ENCODE assay signal across 22 cellular contexts in the genomic region with DNA sequence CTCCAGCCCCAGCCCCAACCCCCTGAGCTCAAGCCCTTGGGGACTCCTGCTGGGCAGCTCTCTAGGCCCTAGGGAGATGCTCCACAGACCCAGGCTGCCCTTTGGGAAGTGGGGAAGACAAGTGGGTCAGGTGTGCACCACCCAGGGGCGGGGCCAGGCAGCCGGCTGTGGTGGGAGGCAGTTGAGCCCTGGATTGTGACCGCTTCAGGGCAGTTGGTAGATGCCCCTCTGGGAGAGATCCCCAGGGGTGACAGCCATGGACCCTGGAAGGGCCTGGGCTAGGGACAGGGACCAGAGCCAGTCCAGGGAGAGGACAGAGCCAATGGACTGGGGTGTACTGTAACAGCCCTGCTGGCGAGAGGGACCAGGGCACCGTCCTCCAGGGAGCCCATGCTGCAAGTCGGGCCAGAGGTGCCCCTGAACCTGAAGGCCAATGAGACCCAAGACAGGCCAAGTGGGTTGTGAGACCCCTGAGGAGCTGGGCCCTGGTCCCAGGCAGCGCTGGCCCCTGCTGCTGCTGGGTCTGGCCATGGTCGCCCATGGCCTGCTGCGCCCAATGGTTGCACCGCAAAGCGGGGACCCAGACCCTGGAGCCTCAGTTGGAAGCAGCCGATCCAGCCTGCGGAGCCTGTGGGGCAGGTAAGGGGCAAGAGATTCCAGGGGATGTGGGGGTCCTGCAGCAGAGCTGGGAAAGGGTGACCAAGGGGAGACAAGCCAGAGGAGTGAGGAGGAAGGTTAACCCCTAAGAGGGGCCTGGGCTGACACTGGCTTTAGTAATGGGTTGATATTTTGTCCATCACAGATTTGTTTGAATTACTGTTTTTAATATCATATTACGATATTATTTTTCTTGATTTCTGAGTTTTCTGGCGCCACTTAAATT. TPM values are rescaled to one million over a fixed set of nuclear protein-coding genes. Genes with fewer than 3 reads are reported as not detected.
A peak's percentile ranks its signal among the peaks of the same experiment; 100 is the strongest.
DNase-seq lines count a peak whose midpoint lies in the region; ATAC-seq and TF ChIP-seq lines count a peak whose summit lies in the region.
"Had no signal": no experiment of that assay in that cellular context is flagged by ENCODE, and none has a peak within 500 bp of the region (broad histone marks: within the 10 kb centered on the region; RNA-seq: fewer than 3 reads in every experiment).

IGLL5 (plus strand) TSS at position 196 of the 883 bp plus-strand sequence; CDS start at position 434, 238 bp downstream.

- 85 to 88% methylated on average over 5 of the region's 15 CpGs for WGBS in esophagus squamous epithelium, 2 donors

- H3K9me2 ChIP-seq in SU-DHL-6 (replicated peaks; ENCODE audit: insufficient read depth, low read length), result no peaks in the 10 kb centered on the region

- no peaks in the 10 kb centered on the region for H3K9me3 ChIP-seq in SU-DHL-6 (ENCODE audit: insufficient read depth, low read length)
- no peaks in the 10 kb centered on the region for H3K9me3 ChIP-seq in upper lobe of right lung
- no peaks in the 10 kb centered on the region for H3K9me3 ChIP-seq in esophagus squamous epithelium
- H3K9me3 ChIP-seq: HAP-1, pancreas had no signal

- no peak for DNase-seq in activated T-cell treated with anti-CD3 and anti-CD28 coated beads, Interleukin-2, amount 50 U/mL, for 4 hours
- no peak for DNase-seq in activated T-cell treated with anti-CD3 and anti-CD28 coated beads, Interleukin-2, amount 50 U/mL, for 72 hours
- DNase-seq in memory B cell (ENCODE audit: low spot score in 2 of 2) (no peak), upper lobe of right lung (no peak), NCI-H2081 treated with DMSO at 0.1 percent for 48 hours (lab: John Stamatoyannopoulos, UW) (no peak), esophagus squamous epithelium (lab: John Stamatoyannopoulos, UW) (no peak), DMS79 treated with DMSO at 0.1 percent for 48 hours (lab: John Stamatoyannopoulos, UW) (no peak)
- DNase-seq: DMS53; left colon; NCI-H1694 treated with DMSO at 0.1 percent for 48 hours; NCI-H446 treated with DMSO at 0.1 percent for 48 hours; pancreas; stimulated activated CD4-positive, alpha-beta T cell treated with anti-CD3 and anti-CD28 coated beads, Interleukin-4, amount 100 ng/mL, for 4 hours had no signal

- H3K4me3 ChIP-seq in SU-DHL-6 (ENCODE audit: insufficient read depth, low read length, poor library complexity, severe bottlenecking) (peak within 1 kb of the TSS; percentile 70), upper lobe of right lung (no peak within 1 kb of the TSS), esophagus squamous epithelium (peak within 1 kb of the TSS in 1 of 4 donors; percentile 23)
- H3K4me3 ChIP-seq: cardiac muscle cell, HAP-1, pancreas had no signal

- peaks cover 82% of the 10 kb centered on the region for H3F3A ChIP-seq in SU-DHL-6 (ENCODE audit: insufficient read depth)

- H3K27me3 Mint-ChIP-seq in activated T-cell treated with anti-CD3 and anti-CD28 coated beads, Interleukin-2, amount 50 U/mL, for 4 hours (ENCODE audit: low read depth), result peaks cover 8% of the 10 kb centered on the region
- peaks cover 47% of the 10 kb centered on the region for H3K27me3 Mint-ChIP-seq in activated T-cell treated with anti-CD3 and anti-CD28 coated beads, Interleukin-2, amount 50 U/mL, for 72 hours (ENCODE audit: low read depth)
- H3K27me3 Mint-ChIP-seq in memory B cell, result peaks cover 13% of the 10 kb centered on the region

- TF ChIP-seq POLR2A in esophagus squamous epithelium (IDR thresholded peaks at IDR 0.05), result no peak

- H3K27ac Mint-ChIP-seq in activated T-cell treated with anti-CD3 and anti-CD28 coated beads, Interleukin-2, amount 50 U/mL, for 72 hours, result no peak within 1 kb of the TSS
- H3K27ac Mint-ChIP-seq in memory B cell, result no peak within 1 kb of the TSS
- H3K27ac Mint-ChIP-seq: activated naive CD8-positive, alpha-beta T cell had no signal

- no peaks in the 10 kb centered on the region for H4K20me1 ChIP-seq in SU-DHL-6 (ENCODE audit: low read depth, low read length)

- H3K79me2 ChIP-seq in SU-DHL-6 (ENCODE audit: insufficient read depth, low read length), result peaks cover 77% of the 10 kb centered on the region

- peak within 1 kb of the TSS; percentile 61 for H3K4me3 Mint-ChIP-seq in activated T-cell treated with anti-CD3 and anti-CD28 coated beads, Interleukin-2, amount 50 U/mL, for 4 hours
- H3K4me3 Mint-ChIP-seq in activated T-cell treated with anti-CD3 and anti-CD28 coated beads, Interleukin-2, amount 50 U/mL, for 72 hours, result no peak within 1 kb of the TSS
- peak within 1 kb of the TSS; percentile 75 for H3K4me3 Mint-ChIP-seq in memory B cell
- H3K4me3 Mint-ChIP-seq: activated naive CD8-positive, alpha-beta T cell had no signal

- H3K4me1 Mint-ChIP-seq in activated T-cell treated with anti-CD3 and anti-CD28 coated beads, Interleukin-2, amount 50 U/mL, for 4 hours (ENCODE audit: low read depth), result peaks cover 7% of the 10 kb centered on the region
- peaks cover 14% of the 10 kb centered on the region for H3K4me1 Mint-ChIP-seq in activated T-cell treated with anti-CD3 and anti-CD28 coated beads, Interleukin-2, amount 50 U/mL, for 72 hours (ENCODE audit: low read depth)
- H3K4me1 Mint-ChIP-seq in memory B cell, result peaks cover 40% of the 10 kb centered on the region

- H3K4me2 ChIP-seq in SU-DHL-6 (ENCODE audit: low read depth, low read length, poor library complexity, severe bottlenecking), result peak within 1 kb of the TSS; percentile 97

- H3K9me3 Mint-ChIP-seq in activated T-cell treated with anti-CD3 and anti-CD28 coated beads, Interleukin-2, amount 50 U/mL, for 4 hours, result no peaks in the 10 kb centered on the region
- no peaks in the 10 kb centered on the region for H3K9me3 Mint-ChIP-seq in activated T-cell treated with anti-CD3 and anti-CD28 coated beads, Interleukin-2, amount 50 U/mL, for 72 hours
- no peaks in the 10 kb centered on the region for H3K9me3 Mint-ChIP-seq in memory B cell

- no peak for ATAC-seq in activated T-cell treated with anti-CD3 and anti-CD28 coated beads, Interleukin-2, amount 50 U/mL, for 4 hours
- no peak for ATAC-seq in activated T-cell treated with anti-CD3 and anti-CD28 coated beads, Interleukin-2, amount 50 U/mL, for 72 hours (replicated peaks in 1 of 2)
- ATAC-seq in memory B cell (ENCODE audit: low read depth) (no peak), upper lobe of right lung (no peak)
- ATAC-seq: activated CD4-positive, CD25-positive, alpha-beta regulatory T cell treated with anti-CD3 and anti-CD28 coated beads, Interleukin-2, amount 50 U/mL, for 24 hours; left colon; pancreas had no signal

- H3K36me3 Mint-ChIP-seq in activated T-cell treated with anti-CD3 and anti-CD28 coated beads, Interleukin-2, amount 50 U/mL, for 4 hours (ENCODE audit: insufficient read depth), result no peaks in the 10 kb centered on the region
- H3K36me3 Mint-ChIP-seq in activated T-cell treated with anti-CD3 and anti-CD28 coated beads, Interleukin-2, amount 50 U/mL, for 72 hours (ENCODE audit: insufficient read depth in 2 of 2), result no peaks in the 10 kb centered on the region
- H3K36me3 Mint-ChIP-seq in memory B cell, result no peaks in the 10 kb centered on the region
- H3K36me3 Mint-ChIP-seq: activated naive CD8-positive, alpha-beta T cell had no signal

- H3K4me1 ChIP-seq in upper lobe of right lung (no peaks in the 10 kb centered on the region), esophagus squamous epithelium (no peaks in the 10 kb centered on the region)
- H3K4me1 ChIP-seq: HAP-1, pancreas had no signal

- peaks cover 46% of the 10 kb centered on the region for H3K36me3 ChIP-seq in SU-DHL-6 (ENCODE audit: low read length)
- H3K36me3 ChIP-seq in upper lobe of right lung, result no peaks in the 10 kb centered on the region
- H3K36me3 ChIP-seq in esophagus squamous epithelium, result no peaks in the 10 kb centered on the region
- H3K36me3 ChIP-seq: cardiac muscle cell, HAP-1, pancreas had no signal

- H3K9ac ChIP-seq in SU-DHL-6 (ENCODE audit: low read length), result peak within 1 kb of the TSS; percentile 95

- H3K27ac ChIP-seq in SU-DHL-6 (ENCODE audit: low read depth, low read length) (peak within 1 kb of the TSS; percentile 98), upper lobe of right lung (no peak within 1 kb of the TSS), esophagus squamous epithelium (peak within 1 kb of the TSS in 1 of 4 donors; percentile 52)
- H3K27ac ChIP-seq: cardiac muscle cell, pancreas had no signal

- no peak for TF ChIP-seq CTCF in SU-DHL-6 (IDR thresholded peaks at IDR 0.05; ENCODE audit: insufficient read depth, low read length, poor library complexity, severe bottlenecking)
- TF ChIP-seq CTCF in upper lobe of right lung (IDR thresholded peaks at IDR 0.05), result no peak
- no peak for TF ChIP-seq CTCF in esophagus squamous epithelium (IDR thresholded peaks at IDR 0.05)

- H2AFZ ChIP-seq in SU-DHL-6 (ENCODE audit: low read depth, low read length, severe bottlenecking), result no peak within 1 kb of the TSS

- no peaks in the 10 kb centered on the region for H3K27me3 ChIP-seq in SU-DHL-6 (ENCODE audit: low read length)
- peaks cover 21% of the 10 kb centered on the region for H3K27me3 ChIP-seq in upper lobe of right lung
- peaks cover 0 to 36% (median 0%) of the 10 kb centered on the region in 4 donors for H3K27me3 ChIP-seq in esophagus squamous epithelium
- H3K27me3 ChIP-seq: cardiac muscle cell, pancreas had no signal

- intact Hi-C loops in upper lobe of right lung (cut with DNase I), result no loop called here
- intact Hi-C loops in esophagus squamous epithelium (cut with DNase I), result no loop called here

RNA-seq across cellular contexts. Expression of gene IGLL5, which starts in this region (rescaled TPM):
- total RNA-seq in activated T-cell treated with anti-CD3 and anti-CD28 coated beads, Interleukin-2, amount 50 U/mL, for 4 hours, result under 1 TPM in 1 of 3 donors, not detected in 2; 0.79 TPM
- not detected for total RNA-seq in activated T-cell treated with anti-CD3 and anti-CD28 coated beads, Interleukin-2, amount 50 U/mL, for 72 hours
- 12.3 TPM for total RNA-seq in upper lobe of right lung
- 10 to 100 TPM in 1 of 4 donors, 1 to 10 TPM in 1, not detected in 2; 5.0 to 20.7 TPM for total RNA-seq in esophagus squamous epithelium
- total RNA-seq: cardiac muscle cell, fibroblast of villous mesenchyme, HT-29, myocyte, skeletal muscle tissue had no signal

Comparison
In these comparisons a context has a peak if more than half of its experiments do, and no peak if none do; other contexts are left out.
1. H3K4me3 Mint-ChIP-seq: peak in activated T-cell treated with anti-CD3 and anti-CD28 coated beads, Interleukin-2, amount 50 U/mL, for 4 hours (single experiment) and memory B cell (single experiment); none in activated T-cell treated with anti-CD3 and anti-CD28 coated beads, Interleukin-2, amount 50 U/mL, for 72 hours (0 of 2).